In the genomic region with DNA sequence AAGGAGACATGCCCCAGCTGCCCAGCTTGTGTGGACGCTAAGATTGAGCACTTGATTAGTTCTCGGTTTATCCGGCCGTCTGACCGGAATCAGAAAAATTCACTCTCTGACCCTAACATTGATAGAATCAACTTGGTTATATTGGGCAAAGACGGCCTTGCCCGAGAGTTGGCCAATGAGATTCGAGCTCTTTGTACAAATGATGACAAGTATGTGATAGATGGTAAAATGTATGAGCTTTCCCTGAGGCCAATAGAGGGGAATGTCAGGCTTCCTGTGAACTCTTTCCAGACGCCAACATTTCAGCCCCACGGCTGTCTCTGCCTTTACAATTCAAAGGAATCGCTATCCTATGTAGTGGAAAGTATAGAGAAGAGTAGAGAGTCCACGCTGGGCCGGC, we compare ENCODE assay signal across 17 cellular contexts.
"Had no signal": no experiment of that assay in that cellular context is flagged by ENCODE, and none has a peak within 500 bp of the region (broad histone marks: within the 10 kb centered on the region; RNA-seq: fewer than 3 reads in every experiment).

No MANE protein-coding gene starts in this region.

- H3K4me3 ChIP-seq: colonic mucosa, gastroesophageal sphincter, left ventricle myocardium inferior, lower lobe of right lung, ovary, right atrium auricular region had no signal

- H3K27me3 Mint-ChIP-seq: memory B cell, naive B cell, type B pancreatic cell had no signal

- H3K4me3 Mint-ChIP-seq: memory B cell, naive B cell, type B pancreatic cell had no signal

- H3K27ac ChIP-seq: colonic mucosa, gastroesophageal sphincter, left ventricle myocardium inferior, lower lobe of right lung, ovary, right atrium auricular region had no signal

- H3K36me3 ChIP-seq: colonic mucosa, ovary had no signal

- H3K9me3 Mint-ChIP-seq: memory B cell, naive B cell, type B pancreatic cell had no signal

- H3K27me3 ChIP-seq: colonic mucosa, gastroesophageal sphincter, ovary, right atrium auricular region had no signal

- ATAC-seq: esophagus mucosa, gastroesophageal sphincter, left cardiac atrium, lower lobe of right lung had no signal

- DNase-seq: colonic mucosa; effector CD4-positive, alpha-beta T cell; glutamatergic neuron; kidney; left cardiac atrium; left ventricle myocardium inferior; lower lobe of right lung; naive B cell; ovary; small intestine; stimulated activated CD4-positive, alpha-beta T cell treated with anti-CD3 and anti-CD28 coated beads, Interleukin-2, amount 100 ng/mL, for 48 hours; stimulated activated naive CD4-positive, alpha-beta T cell treated with Interleukin-2 at 50 U/mL for 16 hours had no signal

- H3K27ac Mint-ChIP-seq: memory B cell, naive B cell, type B pancreatic cell had no signal

- H3K9me3 ChIP-seq: colonic mucosa, gastroesophageal sphincter, left ventricle myocardium inferior, lower lobe of right lung, ovary, right atrium auricular region had no signal
